Comparison of ENCODE assay signal across 21 cellular contexts in genomic region chr1:24526045-24526444, GRCh38. TPM values are rescaled to one million over a fixed set of nuclear protein-coding genes. Genes with fewer than 3 reads are reported as not detected.
"Had no signal": no experiment of that assay in that cellular context is flagged by ENCODE, and none has a peak within 500 bp of the region (broad histone marks: within the 10 kb centered on the region; RNA-seq: fewer than 3 reads in every experiment).

No MANE protein-coding gene starts in this region.

- H3K27ac ChIP-seq: foreskin keratinocyte, hepatocyte, ovary, psoas muscle, skin epidermis, stomach, vagina had no signal

- H3K4me1 Mint-ChIP-seq: natural killer cell had no signal

- H3K27me3 ChIP-seq: foreskin keratinocyte, hepatocyte, ovary, stomach, vagina had no signal

- ATAC-seq: foreskin keratinocyte, left cardiac atrium, natural killer cell, psoas muscle, right cardiac atrium, SK-N-SH treated with all-trans-retinoic acid at 6 μM for 48 hours had no signal

- H3K27ac Mint-ChIP-seq: brain, natural killer cell had no signal

- H3K36me3 Mint-ChIP-seq: brain, natural killer cell had no signal

- H3K36me3 ChIP-seq: ovary, vagina had no signal

- H3K4me3 Mint-ChIP-seq: brain, natural killer cell had no signal

- H3K9me3 Mint-ChIP-seq: brain, natural killer cell had no signal

- H3K9me3 ChIP-seq: ovary, psoas muscle, stomach, vagina had no signal

- H3K4me1 ChIP-seq: foreskin keratinocyte, psoas muscle, stomach, vagina had no signal

- H3K4me2 ChIP-seq: hepatocyte had no signal

- H2AFZ ChIP-seq: hepatocyte had no signal

- H3K4me3 ChIP-seq: hepatocyte, ovary, psoas muscle, skin epidermis, stomach, vagina had no signal

- H3K79me2 ChIP-seq: hepatocyte had no signal

- DNase-seq: activated CD4-positive, CD25-positive, alpha-beta regulatory T cell treated with anti-CD3 and anti-CD28 coated beads, Interleukin-2, amount 50 U/mL, for 72 hours; activated gamma-delta T cell treated with Interleukin-2 at 50 U/mL for 16 hours; caudate nucleus; foreskin keratinocyte; left cardiac atrium; mesenchymal stem cell; natural killer cell; ovary; psoas muscle; right cardiac atrium; stomach; T-helper 1 cell; T1000; trophoblast cell had no signal

RNA-seq across cellular contexts. Expression of gene NCMAP, which starts 29.8 kb away (rescaled TPM):
- total RNA-seq: dermis microvascular lymphatic vessel endothelial cell, fibroblast of lung, natural killer cell, psoas muscle had no signal
- polyA plus RNA-seq: fibroblast of lung had no signal
